ENCODE assay signal across 10 cellular contexts in the genomic region with DNA sequence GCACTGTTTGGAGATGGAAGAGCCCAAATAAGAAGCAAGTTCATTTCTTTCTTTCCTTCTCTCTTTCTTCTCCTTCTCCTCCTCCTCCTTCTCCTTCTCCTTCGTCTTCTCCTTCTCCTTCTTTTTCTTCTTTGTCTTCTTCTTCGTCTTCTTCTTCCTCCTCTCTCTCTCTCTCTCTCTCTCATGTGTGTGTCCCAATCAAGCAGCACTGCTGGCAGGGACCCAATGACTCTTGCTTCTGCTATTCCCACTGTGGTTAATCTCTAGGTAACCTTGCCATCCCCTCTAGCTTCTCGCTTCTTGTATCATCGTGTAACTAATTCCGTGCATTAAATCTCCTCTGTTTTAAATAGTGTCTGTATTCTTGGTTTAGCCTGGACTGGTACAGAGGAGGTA. TPM values are rescaled to one million over a fixed set of nuclear protein-coding genes. Genes with fewer than 3 reads are reported as not detected.
DNase-seq lines count a peak whose midpoint lies in the region; ATAC-seq and TF ChIP-seq lines count a peak whose summit lies in the region.
"Had no signal": no experiment of that assay in that cellular context is flagged by ENCODE, and none has a peak within 500 bp of the region (broad histone marks: within the 10 kb centered on the region; RNA-seq: fewer than 3 reads in every experiment).

No MANE protein-coding gene starts in this region.

- H3K36me3 ChIP-seq in right atrium auricular region (no peaks in the 10 kb centered on the region), vagina (no peaks in the 10 kb centered on the region)

- intact Hi-C loops in vagina (cut with DNase I) (no loop called here), sciatic nerve (cut with DNase I) (no loop called here)

- DNase-seq in NOMO-1 treated with DMSO at 0.1 percent for 48 hours (lab: John Stamatoyannopoulos, UW; ENCODE audit: unreplicated experiment) (peak; percentile 35), NOMO-1 treated with dmso at 0.1 percent for 144 hours (lab: John Stamatoyannopoulos, UW; ENCODE audit: unreplicated experiment) (no peak), amniotic epithelial cell (ENCODE audit: low read depth) (peak; percentile 97), right atrium auricular region (ENCODE audit: low spot score) (peak; percentile 67), vagina (ENCODE audit: extremely low spot score in 2 of 2) (no peak), sciatic nerve (ENCODE audit: low spot score) (no peak), SHP77 treated with DMSO at 0.1 percent for 48 hours (lab: John Stamatoyannopoulos, UW) (no peak), DMS79 treated with DMSO at 0.1 percent for 48 hours (lab: John Stamatoyannopoulos, UW) (no peak)
- DNase-seq: kidney had no signal

- no peaks in the 10 kb centered on the region for H3K27me3 ChIP-seq in right atrium auricular region
- H3K27me3 ChIP-seq in vagina, result no peaks in the 10 kb centered on the region

- no peak for TF ChIP-seq CTCF in right atrium auricular region (IDR thresholded peaks at IDR 0.05)
- TF ChIP-seq CTCF in vagina (IDR thresholded peaks at IDR 0.05), result no peak

- ATAC-seq in sciatic nerve, result no peak

- no peak for TF ChIP-seq POLR2A in vagina (IDR thresholded peaks at IDR 0.05)

- no peaks in the 10 kb centered on the region for H3K9me3 ChIP-seq in right atrium auricular region
- H3K9me3 ChIP-seq in vagina, result no peaks in the 10 kb centered on the region
- H3K9me3 ChIP-seq: A549 had no signal

- H3K4me3 ChIP-seq in right atrium auricular region (no peak overlapping the region), vagina (no peak overlapping the region)
- H3K4me3 ChIP-seq: A549 had no signal

- H3K4me1 ChIP-seq in right atrium auricular region (peaks cover 0 to 15% of the 10 kb centered on the region in 2 donors), vagina (peaks cover 53% of the 10 kb centered on the region)
- H3K4me1 ChIP-seq: A549 had no signal

- H3K27ac ChIP-seq in right atrium auricular region (no peak overlapping the region), vagina (peak overlapping the region; percentile 42)
- H3K27ac ChIP-seq: A549 had no signal

RNA-seq across cellular contexts. Expression of a gene that starts 26.1 kb away (rescaled TPM):
- total RNA-seq in right atrium auricular region (10 to 100 TPM; 18.4 to 20.2 TPM), vagina (57.9 TPM), sciatic nerve (96.6 TPM)

Comparison
In these comparisons a context has a peak if more than half of its experiments do, and no peak if none do; other contexts are left out.
1. DNase-seq: peak in NOMO-1 treated with DMSO at 0.1 percent for 48 hours (single experiment), amniotic epithelial cell (single experiment) and right atrium auricular region (single experiment); none in NOMO-1 treated with dmso at 0.1 percent for 144 hours (single experiment), vagina (0 of 2), sciatic nerve (single experiment), SHP77 treated with DMSO at 0.1 percent for 48 hours (single experiment) and DMS79 treated with DMSO at 0.1 percent for 48 hours (single experiment).